22 cellular contexts compared by ENCODE assay signal in the genomic region with DNA sequence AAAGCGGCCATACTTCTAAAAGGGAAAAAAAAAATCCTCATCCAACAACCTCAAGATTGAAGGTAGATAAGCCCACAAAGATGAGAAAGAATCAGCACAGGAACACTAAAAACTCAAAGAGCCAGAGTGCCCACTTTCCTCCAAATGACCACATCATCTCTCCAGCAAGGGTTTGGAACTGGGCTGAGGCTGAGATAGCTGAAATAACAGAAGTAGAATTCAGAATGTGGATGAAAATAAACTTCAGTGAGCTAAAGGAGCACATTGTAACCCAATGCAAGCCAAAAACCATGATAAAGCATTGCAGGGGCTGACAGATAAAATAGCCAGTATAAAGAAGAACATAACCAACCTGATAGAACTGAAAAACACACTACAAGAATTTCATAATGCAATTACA.
"Had no signal": no experiment of that assay in that cellular context is flagged by ENCODE, and none has a peak within 500 bp of the region (broad histone marks: within the 10 kb centered on the region; RNA-seq: fewer than 3 reads in every experiment).

No MANE protein-coding gene starts in this region.

- H3K27ac ChIP-seq: brain microvascular endothelial cell, epithelial cell of prostate had no signal

- H3K36me3 ChIP-seq: brain microvascular endothelial cell had no signal

- H3K27me3 Mint-ChIP-seq: activated CD4-positive, alpha-beta memory T cell treated with anti-CD3 and anti-CD28 coated beads for 36 hours; activated CD4-positive, alpha-beta T cell treated with anti-CD3 and anti-CD28 coated beads for 36 hours; activated CD4-positive, alpha-beta T cell treated with anti-CD3 and anti-CD28 coated beads, Interleukin-2, amount 10 ng/mL, durations not matched to agents 24 days and 14 days; activated CD8-positive, alpha-beta memory T cell treated with anti-CD3 and anti-CD28 coated beads, Interleukin-2, amount 10 ng/mL, durations not matched to agents 7 days and 5 days; activated naive CD4-positive, alpha-beta T cell treated with anti-CD3 and anti-CD28 coated beads, Interleukin-2, amount 10 ng/mL, durations not matched to agents 7 days and 5 days; activated naive CD8-positive, alpha-beta T cell treated with anti-CD3 and anti-CD28 coated beads, Interleukin-2, amount 10 ng/mL, durations not matched to agents 7 days and 5 days had no signal

- DNase-seq: activated CD4-positive, alpha-beta memory T cell treated with anti-CD3 and anti-CD28 coated beads for 36 hours; activated CD4-positive, alpha-beta T cell treated with anti-CD3 and anti-CD28 coated beads for 36 hours; activated CD4-positive, alpha-beta T cell treated with anti-CD3 and anti-CD28 coated beads, Interleukin-2, amount 10 ng/mL, durations not matched to agents 24 days and 14 days; activated CD4-positive, CD25-positive, alpha-beta regulatory T cell; activated CD4-positive, CD25-positive, alpha-beta regulatory T cell treated with anti-CD3 and anti-CD28 coated beads, Interleukin-2, amount 50 U/mL, for 72 hours; activated CD8-positive, alpha-beta memory T cell treated with anti-CD3 and anti-CD28 coated beads, Interleukin-2, amount 10 ng/mL, durations not matched to agents 7 days and 5 days; activated CD8-positive, alpha-beta memory T cell treated with anti-CD3 and anti-CD28 coated beads, Interleukin-2, amount 50 U/mL, for 4 hours; activated CD8-positive, alpha-beta T cell treated with anti-CD3 and anti-CD28 coated beads, Interleukin-2, amount 10 ng/mL, durations not matched to agents 7 days and 5 days; activated gamma-delta T cell; activated naive CD4-positive, alpha-beta T cell; activated naive CD4-positive, alpha-beta T cell treated with anti-CD3 and anti-CD28 coated beads, Interleukin-2, amount 10 ng/mL, durations not matched to agents 7 days and 5 days; activated naive CD8-positive, alpha-beta T cell treated with anti-CD3 and anti-CD28 coated beads, Interleukin-2, amount 10 ng/mL, durations not matched to agents 7 days and 5 days; activated T-cell treated with anti-CD3 and anti-CD28 coated beads, Interleukin-2, amount 50 U/mL, for 1 hour; activated T-cell treated with anti-CD3 and anti-CD28 coated beads, Interleukin-2, amount 50 U/mL, for 48 hours; brain microvascular endothelial cell; caudate nucleus; effector CD8-positive, alpha-beta T cell; foreskin melanocyte; head of caudate nucleus; T-helper 2 cell had no signal

- H3K27me3 ChIP-seq: brain microvascular endothelial cell had no signal

- H3K27ac Mint-ChIP-seq: activated CD4-positive, alpha-beta memory T cell treated with anti-CD3 and anti-CD28 coated beads for 36 hours; activated CD4-positive, alpha-beta T cell treated with anti-CD3 and anti-CD28 coated beads for 36 hours; activated CD4-positive, alpha-beta T cell treated with anti-CD3 and anti-CD28 coated beads, Interleukin-2, amount 10 ng/mL, durations not matched to agents 24 days and 14 days; activated CD8-positive, alpha-beta memory T cell treated with anti-CD3 and anti-CD28 coated beads, Interleukin-2, amount 10 ng/mL, durations not matched to agents 7 days and 5 days; activated CD8-positive, alpha-beta T cell treated with anti-CD3 and anti-CD28 coated beads, Interleukin-2, amount 10 ng/mL, durations not matched to agents 7 days and 5 days; activated naive CD4-positive, alpha-beta T cell treated with anti-CD3 and anti-CD28 coated beads, Interleukin-2, amount 10 ng/mL, durations not matched to agents 7 days and 5 days; activated naive CD4-positive, alpha-beta T cell treated with anti-CD3 and anti-CD28 coated beads, Interleukin-2, amount 50 U/mL, for 72 hours; activated naive CD8-positive, alpha-beta T cell treated with anti-CD3 and anti-CD28 coated beads, Interleukin-2, amount 10 ng/mL, durations not matched to agents 7 days and 5 days had no signal

- H3K4me1 Mint-ChIP-seq: activated CD4-positive, alpha-beta T cell treated with anti-CD3 and anti-CD28 coated beads for 36 hours; activated CD4-positive, alpha-beta T cell treated with anti-CD3 and anti-CD28 coated beads, Interleukin-2, amount 10 ng/mL, durations not matched to agents 24 days and 14 days; activated CD8-positive, alpha-beta memory T cell treated with anti-CD3 and anti-CD28 coated beads, Interleukin-2, amount 10 ng/mL, durations not matched to agents 7 days and 5 days; activated naive CD4-positive, alpha-beta T cell treated with anti-CD3 and anti-CD28 coated beads, Interleukin-2, amount 10 ng/mL, durations not matched to agents 7 days and 5 days; activated naive CD8-positive, alpha-beta T cell treated with anti-CD3 and anti-CD28 coated beads, Interleukin-2, amount 10 ng/mL, durations not matched to agents 7 days and 5 days had no signal

- H3K4me3 Mint-ChIP-seq: activated CD4-positive, alpha-beta memory T cell treated with anti-CD3 and anti-CD28 coated beads for 36 hours; activated CD4-positive, alpha-beta T cell treated with anti-CD3 and anti-CD28 coated beads for 36 hours; activated CD4-positive, alpha-beta T cell treated with anti-CD3 and anti-CD28 coated beads, Interleukin-2, amount 10 ng/mL, durations not matched to agents 24 days and 14 days; activated CD8-positive, alpha-beta memory T cell treated with anti-CD3 and anti-CD28 coated beads, Interleukin-2, amount 10 ng/mL, durations not matched to agents 7 days and 5 days; activated CD8-positive, alpha-beta T cell treated with anti-CD3 and anti-CD28 coated beads, Interleukin-2, amount 10 ng/mL, durations not matched to agents 7 days and 5 days; activated naive CD4-positive, alpha-beta T cell treated with anti-CD3 and anti-CD28 coated beads, Interleukin-2, amount 10 ng/mL, durations not matched to agents 7 days and 5 days; activated naive CD8-positive, alpha-beta T cell treated with anti-CD3 and anti-CD28 coated beads, Interleukin-2, amount 10 ng/mL, durations not matched to agents 7 days and 5 days had no signal

- H3K36me3 Mint-ChIP-seq: activated CD4-positive, alpha-beta memory T cell treated with anti-CD3 and anti-CD28 coated beads for 36 hours; activated CD8-positive, alpha-beta memory T cell treated with anti-CD3 and anti-CD28 coated beads, Interleukin-2, amount 10 ng/mL, durations not matched to agents 7 days and 5 days; activated naive CD8-positive, alpha-beta T cell treated with anti-CD3 and anti-CD28 coated beads, Interleukin-2, amount 10 ng/mL, durations not matched to agents 7 days and 5 days had no signal
